In the genomic region with DNA sequence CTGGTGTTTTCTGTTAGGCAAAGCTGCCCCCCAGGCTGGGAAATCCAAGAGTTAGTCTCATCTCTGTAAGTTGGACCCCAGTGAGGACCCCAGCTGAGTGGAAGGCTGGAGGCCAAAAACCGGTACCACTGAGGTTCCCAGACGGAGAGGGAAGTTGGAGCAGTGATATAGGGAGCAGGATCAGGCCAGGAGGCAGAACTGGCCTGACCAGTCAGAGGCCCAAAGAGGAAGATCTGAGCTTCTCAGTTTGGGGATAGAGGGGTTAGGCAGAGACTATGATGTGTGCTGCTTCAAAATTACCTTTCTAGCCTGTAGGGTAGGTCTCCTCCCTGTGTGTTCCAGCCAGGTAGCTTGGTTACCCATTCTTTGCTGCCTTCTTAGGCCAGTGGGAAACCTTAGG, we compare ENCODE assay signal across 11 cellular contexts. TPM values are rescaled to one million over a fixed set of nuclear protein-coding genes. Genes with fewer than 3 reads are reported as not detected.
DNase-seq lines count a peak whose midpoint lies in the region; ATAC-seq, FAIRE-seq and TF ChIP-seq lines count a peak whose summit lies in the region.
"Had no signal": no experiment of that assay in that cellular context is flagged by ENCODE, and none has a peak within 500 bp of the region (broad histone marks: within the 10 kb centered on the region; RNA-seq: fewer than 3 reads in every experiment).

No MANE protein-coding gene starts in this region.

- no peaks in the 10 kb centered on the region for H3K9me3 Mint-ChIP-seq in effector memory CD8-positive, alpha-beta T cell
- H3K9me3 Mint-ChIP-seq in activated CD4-positive, alpha-beta T cell treated with anti-CD3 and anti-CD28 coated beads, Interleukin-2, amount 10 ng/mL, durations not matched to agents 7 days and 5 days, result no peaks in the 10 kb centered on the region
- H3K9me3 Mint-ChIP-seq: activated CD4-positive, alpha-beta memory T cell treated with anti-CD3 and anti-CD28 coated beads, Interleukin-2, amount 10 ng/mL, durations not matched to agents 7 days and 5 days had no signal

- CTCF ChIA-PET in AG04450 (lab: Charles Lee), result interaction anchor here (1.3 kb wide), 1 partner anchor 39 kb away, joined by 5 read pairs; no protein-coding TSS in a partner anchor
- CTCF ChIA-PET in activated CD4-positive, alpha-beta T cell treated with anti-CD3 and anti-CD28 coated beads, Interleukin-2, amount 10 ng/mL, durations not matched to agents 7 days and 5 days (lab: Charles Lee), result interaction anchor here (0.9 to 2.2 kb wide), 4 partner anchors 10 to 162 kb away, joined by 3 to 7 read pairs (median 5); a partner anchor contains a TSS

- H3K4me2 ChIP-seq in skeletal muscle satellite cell (ENCODE audit: low read length), result peak overlapping the region; percentile 60

- H3K4me1 ChIP-seq in kidney (ENCODE audit: control insufficient read depth in 1 of 2, insufficient read depth in 1 of 2, low read depth in 1 of 2, low read length in 2 of 2), result peaks cover 11 to 32% of the 10 kb centered on the region in 2 donors
- H3K4me1 ChIP-seq in skeletal muscle satellite cell (ENCODE audit: control insufficient read depth, insufficient read depth, low read length), result peaks cover 59% of the 10 kb centered on the region

- H3K36me3 ChIP-seq in kidney (ENCODE audit: control insufficient read depth in 1 of 2, insufficient read depth in 2 of 2, low read length in 2 of 2) (no peaks in the 10 kb centered on the region), skeletal muscle satellite cell (ENCODE audit: insufficient read depth, low read length) (no peaks in the 10 kb centered on the region)

- no peak for ATAC-seq in HG02852 (IDR thresholded peaks at IDR 0.05; ENCODE audit: unreplicated experiment)
- ATAC-seq in effector memory CD8-positive, alpha-beta T cell (replicated peaks), result no peak

- DNase-seq in AG04450 (ENCODE audit: low read depth, low spot score), result no peak
- no peak for DNase-seq in kidney
- no peak for DNase-seq in inferior parietal cortex (ENCODE audit: extremely low spot score)
- no peak for DNase-seq in effector memory CD8-positive, alpha-beta T cell
- DNase-seq in activated CD4-positive, alpha-beta T cell treated with anti-CD3 and anti-CD28 coated beads, Interleukin-2, amount 10 ng/mL, durations not matched to agents 7 days and 5 days, result no peak
- DNase-seq: activated CD4-positive, alpha-beta memory T cell treated with anti-CD3 and anti-CD28 coated beads, Interleukin-2, amount 10 ng/mL, durations not matched to agents 7 days and 5 days; NCI-H526 had no signal

- TF ChIP-seq CTCF in AG04450 (IDR thresholded peaks at IDR 0.05; ENCODE audit: low read depth, low read length) (no peak), kidney (IDR thresholded peaks at IDR 0.05; ENCODE audit: borderline replicate concordance, extremely low read depth, insufficient read depth) (no peak)

- POLR2A ChIA-PET in AG04450 (lab: Yijun Ruan, JAX), result interaction anchor here (0.6 to 1.5 kb wide), 7 partner anchors 10 to 236 kb away, joined by 3 to 9 read pairs (median 4); a partner anchor contains a TSS
- POLR2A ChIA-PET in activated CD4-positive, alpha-beta T cell treated with anti-CD3 and anti-CD28 coated beads, Interleukin-2, amount 10 ng/mL, durations not matched to agents 7 days and 5 days (lab: Charles Lee), result interaction anchor here (0.6 kb wide), 1 partner anchor 170 kb away, joined by 4 read pairs; no protein-coding TSS in a partner anchor

- H3K9ac ChIP-seq in kidney (ENCODE audit: low read length in 2 of 2), result no peak overlapping the region
- H3K9ac ChIP-seq in skeletal muscle satellite cell (ENCODE audit: low read depth, low read length), result peak overlapping the region; percentile 85

- H3K27ac ChIP-seq in AG04450 (ENCODE audit: low read depth, low read length) (peak overlapping the region; percentile 95), angular gyrus (ENCODE audit: low read depth, low read length) (peak overlapping the region; percentile 57), kidney (ENCODE audit: low read depth in 2 of 2, low read length in 2 of 2) (peak overlapping the region; percentile 43 to 71)

- H3K27me3 Mint-ChIP-seq in effector memory CD8-positive, alpha-beta T cell, result no peaks in the 10 kb centered on the region
- no peaks in the 10 kb centered on the region for H3K27me3 Mint-ChIP-seq in activated CD4-positive, alpha-beta T cell treated with anti-CD3 and anti-CD28 coated beads, Interleukin-2, amount 10 ng/mL, durations not matched to agents 7 days and 5 days
- H3K27me3 Mint-ChIP-seq: activated CD4-positive, alpha-beta memory T cell treated with anti-CD3 and anti-CD28 coated beads, Interleukin-2, amount 10 ng/mL, durations not matched to agents 7 days and 5 days; activated naive CD8-positive, alpha-beta T cell had no signal

- H3K36me3 Mint-ChIP-seq in effector memory CD8-positive, alpha-beta T cell (ENCODE audit: insufficient read depth), result peaks cover 18% of the 10 kb centered on the region
- H3K36me3 Mint-ChIP-seq in activated CD4-positive, alpha-beta T cell treated with anti-CD3 and anti-CD28 coated beads, Interleukin-2, amount 10 ng/mL, durations not matched to agents 7 days and 5 days (ENCODE audit: low read depth), result peaks cover 15% of the 10 kb centered on the region
- H3K36me3 Mint-ChIP-seq: activated naive CD8-positive, alpha-beta T cell had no signal

- no peak overlapping the region for H3K27ac Mint-ChIP-seq in effector memory CD8-positive, alpha-beta T cell
- H3K27ac Mint-ChIP-seq in activated CD4-positive, alpha-beta T cell treated with anti-CD3 and anti-CD28 coated beads, Interleukin-2, amount 10 ng/mL, durations not matched to agents 7 days and 5 days, result no peak overlapping the region
- H3K27ac Mint-ChIP-seq: activated CD4-positive, alpha-beta memory T cell treated with anti-CD3 and anti-CD28 coated beads, Interleukin-2, amount 10 ng/mL, durations not matched to agents 7 days and 5 days had no signal

- intact Hi-C loops in kidney (cut with DNase I), result no loop called here

- H3K27me3 ChIP-seq in AG04450 (ENCODE audit: control insufficient read depth, insufficient read depth, low read length) (no peaks in the 10 kb centered on the region), skeletal muscle satellite cell (ENCODE audit: control insufficient read depth, insufficient read depth, low read length) (no peaks in the 10 kb centered on the region)

- H3K4me1 Mint-ChIP-seq in effector memory CD8-positive, alpha-beta T cell (ENCODE audit: low read depth in 2 of 2), result peaks cover 28 to 44% of the 10 kb centered on the region in 2 donors
- peaks cover 46% of the 10 kb centered on the region for H3K4me1 Mint-ChIP-seq in activated CD4-positive, alpha-beta T cell treated with anti-CD3 and anti-CD28 coated beads, Interleukin-2, amount 10 ng/mL, durations not matched to agents 7 days and 5 days

- H3K4me3 Mint-ChIP-seq in effector memory CD8-positive, alpha-beta T cell, result no peak overlapping the region
- H3K4me3 Mint-ChIP-seq in activated CD4-positive, alpha-beta T cell treated with anti-CD3 and anti-CD28 coated beads, Interleukin-2, amount 10 ng/mL, durations not matched to agents 7 days and 5 days, result no peak overlapping the region
- H3K4me3 Mint-ChIP-seq: activated CD4-positive, alpha-beta memory T cell treated with anti-CD3 and anti-CD28 coated beads, Interleukin-2, amount 10 ng/mL, durations not matched to agents 7 days and 5 days; activated naive CD8-positive, alpha-beta T cell had no signal

- H3K4me3 ChIP-seq in AG04450 (ENCODE audit: low read depth, low read length) (no peak overlapping the region), kidney (ENCODE audit: low read length in 2 of 2) (no peak overlapping the region), skeletal muscle satellite cell (ENCODE audit: low read length) (peak overlapping the region; percentile 37)

- H3K9me3 ChIP-seq in AG04450 (ENCODE audit: control insufficient read depth, insufficient read depth, low read length) (no peaks in the 10 kb centered on the region; the same call in 1 of the 2 replicates), kidney (ENCODE audit: control insufficient read depth in 1 of 2, low read length in 2 of 2) (no peaks in the 10 kb centered on the region), skeletal muscle satellite cell (replicated peaks; ENCODE audit: low read length) (no peaks in the 10 kb centered on the region)

- no peak for FAIRE-seq in kidney (lab: Jason Lieb, UNC)

RNA-seq across cellular contexts. Expression of a gene that starts 4.6 kb away (rescaled TPM):
- polyA plus RNA-seq in AG04450 (2011; rRNA removed) (260 and 351 TPM in 2 replicates), kidney (ENCODE audit: insufficient read depth, low read depth, low replicate concordance) (407 TPM)
- 140 and 199 TPM in 2 replicates for polyA minus RNA-seq in AG04450 (2011; rRNA and poly(A)+ RNA removed)
- 89.9 TPM for total RNA-seq in kidney
- 172 and 235 TPM in 2 replicates for total RNA-seq in skeletal muscle satellite cell (2012; rRNA removed)
- 100 to 1,000 TPM in 1 of 2 experiments, 10 to 100 TPM in 1; 89.7 to 106 TPM for total RNA-seq in activated CD4-positive, alpha-beta T cell treated with anti-CD3 and anti-CD28 coated beads, Interleukin-2, amount 10 ng/mL, durations not matched to agents 7 days and 5 days

RNA-seq across cellular contexts. Expression of a gene that starts 6.7 kb away (rescaled TPM):
- 100 and 123 TPM in 2 replicates for polyA plus RNA-seq in AG04450 (2011; rRNA removed)
- polyA minus RNA-seq in AG04450 (2011; rRNA and poly(A)+ RNA removed), result 67.4 and 76.8 TPM in 2 replicates
- 46.0 TPM for total RNA-seq in kidney
- 145 TPM for polyA plus RNA-seq in kidney (ENCODE audit: insufficient read depth, low read depth, low replicate concordance)
- 10.6 and 38.0 TPM in 2 replicates for total RNA-seq in skeletal muscle satellite cell (2012; rRNA removed)
- total RNA-seq in activated CD4-positive, alpha-beta T cell treated with anti-CD3 and anti-CD28 coated beads, Interleukin-2, amount 10 ng/mL, durations not matched to agents 7 days and 5 days, result 10 to 100 TPM; 61.5 to 67.4 TPM

RNA-seq across cellular contexts. Expression of a gene that starts 11.5 kb away (rescaled TPM):
- 11.4 and 14.5 TPM in 2 replicates for polyA plus RNA-seq in AG04450 (2011; rRNA removed)
- 11.0 and 14.1 TPM in 2 replicates for polyA minus RNA-seq in AG04450 (2011; rRNA and poly(A)+ RNA removed)
- 23.1 TPM for total RNA-seq in kidney
- 61.2 TPM for polyA plus RNA-seq in kidney (ENCODE audit: insufficient read depth, low read depth, low replicate concordance)
- total RNA-seq in skeletal muscle satellite cell (2012; rRNA removed), result 9.6 and 10.6 TPM in 2 replicates
- 1 to 10 TPM; 1.5 to 1.7 TPM for total RNA-seq in activated CD4-positive, alpha-beta T cell treated with anti-CD3 and anti-CD28 coated beads, Interleukin-2, amount 10 ng/mL, durations not matched to agents 7 days and 5 days

RNA-seq across cellular contexts. Expression of a gene that starts 13.6 kb away (rescaled TPM):
- polyA plus RNA-seq in AG04450 (2011; rRNA removed) (2.6 and 3.6 TPM in 2 replicates), kidney (ENCODE audit: insufficient read depth, low read depth, low replicate concordance) (604 TPM)
- polyA minus RNA-seq in AG04450 (2011; rRNA and poly(A)+ RNA removed), result 0.48 and 0.55 TPM in 2 replicates
- total RNA-seq in kidney, result 196 TPM
- 2.8 TPM in 1 of 2 replicates, not detected in the other for total RNA-seq in skeletal muscle satellite cell (2012; rRNA removed)
- total RNA-seq in activated CD4-positive, alpha-beta T cell treated with anti-CD3 and anti-CD28 coated beads, Interleukin-2, amount 10 ng/mL, durations not matched to agents 7 days and 5 days, result 100 to 1,000 TPM; 131 to 149 TPM

RNA-seq across cellular contexts. Expression of a gene that starts 20.9 kb away (rescaled TPM):
- polyA plus RNA-seq in AG04450 (2011; rRNA removed) (17.8 and 19.1 TPM in 2 replicates), kidney (ENCODE audit: insufficient read depth, low read depth, low replicate concordance) (37.6 TPM)
- polyA minus RNA-seq in AG04450 (2011; rRNA and poly(A)+ RNA removed), result 21.7 and 25.3 TPM in 2 replicates
- 34.5 TPM for total RNA-seq in kidney
- 7.2 and 7.9 TPM in 2 replicates for total RNA-seq in skeletal muscle satellite cell (2012; rRNA removed)
- total RNA-seq in activated CD4-positive, alpha-beta T cell treated with anti-CD3 and anti-CD28 coated beads, Interleukin-2, amount 10 ng/mL, durations not matched to agents 7 days and 5 days, result 10 to 100 TPM; 46.1 to 55.3 TPM
